Comparison of ENCODE assay signal across 27 cellular contexts in genomic region chr17:40841246-40841645, GRCh38. TPM values are rescaled to one million over a fixed set of nuclear protein-coding genes. Genes with fewer than 3 reads are reported as not detected.
DNase-seq lines count a peak whose midpoint lies in the region; ATAC-seq, FAIRE-seq and TF ChIP-seq lines count a peak whose summit lies in the region.
"Had no signal": no experiment of that assay in that cellular context is flagged by ENCODE, and none has a peak within 500 bp of the region (broad histone marks: within the 10 kb centered on the region; RNA-seq: fewer than 3 reads in every experiment).

No MANE protein-coding gene starts in this region.

- H4K20me1 ChIP-seq in HepG2 (ENCODE audit: insufficient read depth, low read length) = no peaks in the 10 kb centered on the region
- H4K20me1 ChIP-seq in SK-N-SH (ENCODE audit: insufficient read depth) = no peaks in the 10 kb centered on the region
- H4K20me1 ChIP-seq: BLaER1 had no signal

- ATAC-seq in HepG2 (peak; percentile 47; the same call in 1 of the 3 replicates), right lobe of liver (no peak)

- no peak for TF ChIP-seq EP300 in HepG2 (IDR thresholded peaks at IDR 0.05; ENCODE audit: low read depth in 2 of 2, low read length in 2 of 2)
- no peak for TF ChIP-seq EP300 in HepG2 (CRISPR knock-in tag; IDR thresholded peaks at IDR 0.05; ENCODE audit: borderline replicate concordance)
- TF ChIP-seq EP300 in SK-N-SH (IDR thresholded peaks at IDR 0.05; ENCODE audit: borderline replicate concordance in 1 of 2, low read depth in 1 of 2, low read length in 1 of 2) = no peak

- no peaks in the 10 kb centered on the region for H3K9me2 ChIP-seq in SK-N-SH

- no peak overlapping the region for H3K4me3 Mint-ChIP-seq in nephron
- H3K4me3 Mint-ChIP-seq in CD8-positive, alpha-beta memory T cell = no peak overlapping the region
- H3K4me3 Mint-ChIP-seq: CD4-positive, CD25-positive, alpha-beta regulatory T cell had no signal

- TF ChIP-seq POLR2A in HepG2 (IDR thresholded peaks at IDR 0.05; ENCODE audit: insufficient read depth in 1 of 2, low read depth in 2 of 2, low read length in 2 of 2) (no peak), right lobe of liver (IDR thresholded peaks at IDR 0.05) (no peak)

- H3K36me3 Mint-ChIP-seq in nephron (ENCODE audit: low read depth) = no peaks in the 10 kb centered on the region
- H3K36me3 Mint-ChIP-seq in CD8-positive, alpha-beta memory T cell = peaks cover 0 to 2% (median 0%) of the 10 kb centered on the region in 3 donors
- H3K36me3 Mint-ChIP-seq: CD4-positive, CD25-positive, alpha-beta regulatory T cell had no signal

- DNase-seq in HepG2 (ENCODE audit: low spot score) (no peak), right lobe of liver (no peak), dedifferentiated amniotic fluid mesenchymal stem cell (ENCODE audit: extremely low spot score) (peak; percentile 26), fibroblast of villous mesenchyme (ENCODE audit: low read depth) (peak; percentile 44), SK-N-SH (no peak), anterior cingulate cortex (lab: John Stamatoyannopoulos, UW) (no peak)
- no peak for DNase-seq in CD8-positive, alpha-beta memory T cell
- DNase-seq: 8988T; ACHN; CD4-positive, CD25-positive, alpha-beta regulatory T cell; GM23248; H7; KBM-7; MG63; NCI-H2029; NCI-H446; NCI-H524 treated with DMSO at 0.1 percent for 48 hours; PC-9; SHP77 had no signal

- H3K9ac ChIP-seq in HepG2 (ENCODE audit: insufficient read depth, low read depth, low read length) = no peak overlapping the region
- H3K9ac ChIP-seq in SK-N-SH = no peak overlapping the region
- H3K9ac ChIP-seq: BLaER1, GM23248 had no signal

- H3K9me3 ChIP-seq in HepG2 (ENCODE audit: low read length) (no peaks in the 10 kb centered on the region), right lobe of liver (no peaks in the 10 kb centered on the region), SK-N-SH (no peaks in the 10 kb centered on the region)
- H3K9me3 ChIP-seq in CD8-positive, alpha-beta memory T cell (ENCODE audit: low read length) = no peaks in the 10 kb centered on the region
- H3K9me3 ChIP-seq: BLaER1, MG63 had no signal

- H3K4me1 ChIP-seq in HepG2 (ENCODE audit: insufficient read depth, low read length) = 0 out of 2 replicates have a peak, but pooled peaks cover 5% of the 10 kb centered on the region
- no peaks in the 10 kb centered on the region for H3K4me1 ChIP-seq in right lobe of liver
- no peaks in the 10 kb centered on the region for H3K4me1 ChIP-seq in SK-N-SH (ENCODE audit: control insufficient read depth in 1 of 2, insufficient read depth in 2 of 2, low read depth in 1 of 2, low read length in 1 of 2)
- no peaks in the 10 kb centered on the region for H3K4me1 ChIP-seq in CD8-positive, alpha-beta memory T cell (ENCODE audit: insufficient read depth, low read length)
- H3K4me1 ChIP-seq: BLaER1 had no signal

- TF ChIP-seq CTCF in HepG2 (CRISPR knock-in tag; IDR thresholded peaks at IDR 0.05) (no peak), right lobe of liver (IDR thresholded peaks at IDR 0.05) (no peak), fibroblast of villous mesenchyme (IDR thresholded peaks at IDR 0.05; ENCODE audit: insufficient read depth, low read depth, low read length) (no peak), nephron (IDR thresholded peaks at IDR 0.05; ENCODE audit: unreplicated experiment in 3 of 3) (no peak), SK-N-SH (IDR thresholded peaks at IDR 0.05) (no peak)

- in situ Hi-C loops in HepG2 (cut with HindIII; ENCODE audit: extremely low pct_ligation_motif_present, low pct_unique_long_range_greater_than_20kb) = no loop called here

- H3K79me2 ChIP-seq in HepG2 (ENCODE audit: insufficient read depth, low read length) (no peaks in the 10 kb centered on the region), SK-N-SH (ENCODE audit: insufficient read depth) (no peaks in the 10 kb centered on the region)

- CTCF ChIA-PET in HepG2 (lab: Yijun Ruan, JAX; ENCODE audit: low intra/inter-chr PET ratio, low total read pairs) (no interaction called here), SK-N-SH (lab: Yijun Ruan, JAX) (no interaction called here)
- CTCF ChIA-PET in CD8-positive, alpha-beta memory T cell (lab: Charles Lee) = no interaction called here

- intact Hi-C loops in HepG2 (cut with micrococcal nuclease; ENCODE audit: unreplicated experiment) (no loop called here), right lobe of liver (cut with DNase I) (no loop called here)

- no peaks in the 10 kb centered on the region for H3K9me3 Mint-ChIP-seq in nephron
- no peaks in the 10 kb centered on the region for H3K9me3 Mint-ChIP-seq in CD8-positive, alpha-beta memory T cell

- peaks cover 0 to 4% of the 10 kb centered on the region in 2 experiments; a peak in 1 of 5 replicates for H3K27me3 ChIP-seq in HepG2 (ENCODE audit: control insufficient read depth in 1 of 2, insufficient read depth in 2 of 2, low read length in 2 of 2)
- H3K27me3 ChIP-seq in right lobe of liver = no peaks in the 10 kb centered on the region
- H3K27me3 ChIP-seq in SK-N-SH (ENCODE audit: insufficient read depth) = peaks cover 29% of the 10 kb centered on the region; the same call in 1 of the 2 replicates
- peaks cover 6% of the 10 kb centered on the region for H3K27me3 ChIP-seq in CD8-positive, alpha-beta memory T cell (ENCODE audit: insufficient read depth, low read length, poor library complexity, severe bottlenecking)
- H3K27me3 ChIP-seq: BLaER1, MG63 had no signal

- H3K27ac Mint-ChIP-seq in nephron = peak overlapping the region; percentile 28 to 57 (median 46)
- H3K27ac Mint-ChIP-seq in CD8-positive, alpha-beta memory T cell = no peak overlapping the region
- H3K27ac Mint-ChIP-seq: CD4-positive, CD25-positive, alpha-beta regulatory T cell had no signal

- BruUV-seq in HepG2 (replicated peaks; lab: Mats Ljungman, UMichigan) = no TSS peak

- H3K36me3 ChIP-seq in HepG2 (replicated peaks in 1 of 2; ENCODE audit: control insufficient read depth in 1 of 2, insufficient read depth in 2 of 2, low read length in 2 of 2) = no peaks in the 10 kb centered on the region
- no peaks in the 10 kb centered on the region for H3K36me3 ChIP-seq in right lobe of liver
- no peaks in the 10 kb centered on the region for H3K36me3 ChIP-seq in SK-N-SH (replicated peaks in 1 of 2; ENCODE audit: control insufficient read depth in 1 of 2, insufficient read depth in 2 of 2, low read length in 1 of 2)
- H3K36me3 ChIP-seq in CD8-positive, alpha-beta memory T cell (ENCODE audit: insufficient read depth, low read length) = no peaks in the 10 kb centered on the region
- H3K36me3 ChIP-seq: MG63 had no signal

- peaks cover 8% of the 10 kb centered on the region for H3K27me3 Mint-ChIP-seq in nephron (ENCODE audit: low read depth)
- peaks cover 7 to 41% of the 10 kb centered on the region in 2 donors for H3K27me3 Mint-ChIP-seq in CD8-positive, alpha-beta memory T cell

- WGBS in HepG2 (ENCODE audit: low lambda C conversion rate) = 34% methylated on average over 3 of the region's 3 CpGs
- WGBS in right lobe of liver (ENCODE audit: insufficient coverage, low coverage, low lambda C conversion rate, missing lambda C conversion rate) = 100% methylated on average over 1 of the region's 3 CpGs
- 25% methylated on average over 3 of the region's 3 CpGs for WGBS in SK-N-SH (ENCODE audit: low lambda C conversion rate)

- H2AFZ ChIP-seq in HepG2 (ENCODE audit: low read length) (no peak overlapping the region), SK-N-SH (ENCODE audit: low read depth) (no peak overlapping the region)
- H2AFZ ChIP-seq: GM23248, PC-9 had no signal

- no peaks in the 10 kb centered on the region for H3F3A ChIP-seq in SK-N-SH (replicated peaks; ENCODE audit: insufficient read depth)

- H3K4me3 ChIP-seq in HepG2 (replicated peaks in 1 of 3; ENCODE audit: insufficient read depth in 1 of 3, low read depth in 2 of 3, low read length in 3 of 3) (no peak overlapping the region), right lobe of liver (no peak overlapping the region), fibroblast of villous mesenchyme (ENCODE audit: low read depth, low read length) (no peak overlapping the region), SK-N-SH (ENCODE audit: low read depth in 2 of 2, low read length in 1 of 2) (no peak overlapping the region)
- H3K4me3 ChIP-seq in CD8-positive, alpha-beta memory T cell (ENCODE audit: low read length) = no peak overlapping the region
- H3K4me3 ChIP-seq: BLaER1, GM23248, MG63, PC-9 had no signal

- H3K27ac ChIP-seq in HepG2 (ENCODE audit: extremely low read length, insufficient read depth, low read length) (no peak overlapping the region), right lobe of liver (no peak overlapping the region), SK-N-SH (ENCODE audit: low read depth in 2 of 2, low read length in 1 of 2) (no peak overlapping the region)
- H3K27ac ChIP-seq in CD8-positive, alpha-beta memory T cell (ENCODE audit: low read depth, low read length) = no peak overlapping the region
- H3K27ac ChIP-seq: BLaER1, GM23248, PC-9, RWPE1 had no signal

- no peak for TF ChIP-seq RAD21 in HepG2 (CRISPR knock-in tag; IDR thresholded peaks at IDR 0.05)
- no peak for TF ChIP-seq RAD21 in SK-N-SH (IDR thresholded peaks at IDR 0.05; ENCODE audit: low read length)

- H3K4me1 Mint-ChIP-seq in nephron = peaks cover 6% of the 10 kb centered on the region
- H3K4me1 Mint-ChIP-seq in CD8-positive, alpha-beta memory T cell = no peaks in the 10 kb centered on the region
- H3K4me1 Mint-ChIP-seq: CD4-positive, CD25-positive, alpha-beta regulatory T cell had no signal

- H3K4me2 ChIP-seq in HepG2 (ENCODE audit: low read depth, low read length) (no peak overlapping the region), SK-N-SH (no peak overlapping the region)
- H3K4me2 ChIP-seq: BLaER1, PC-9 had no signal

- no peak for FAIRE-seq in HepG2 (lab: Jason Lieb, UNC)
- FAIRE-seq: D721Med had no signal

- POLR2A ChIA-PET in HepG2 (lab: Yijun Ruan, JAX) = no interaction called here
- POLR2A ChIA-PET in SK-N-SH (lab: Yijun Ruan, JAX) = no interaction called here
- POLR2A ChIA-PET in CD8-positive, alpha-beta memory T cell (lab: Charles Lee) = no interaction called here

RNA-seq across cellular contexts. Expression of gene KRT10, which starts 18.8 kb away (rescaled TPM):
- total RNA-seq in HepG2 (2016; rRNA removed; fragmentation: Illumina TruSeq; extraction: Trizol) (25.1 and 25.7 TPM in 2 replicates), right lobe of liver (10 to 100 TPM; 11.4 to 20.4 (median 17.4) TPM), fibroblast of villous mesenchyme (3.0 and 3.2 TPM in 2 replicates)
- 41.7 and 51.6 TPM in 2 replicates for total RNA-seq in HepG2 (2016; cell fraction: cytosol; rRNA removed; fragmentation: Illumina TruSeq; extraction: Trizol; ENCODE audit: low read depth)
- 18.1 and 23.6 TPM in 2 replicates for total RNA-seq in HepG2 (2016; cell fraction: insoluble cytoplasmic fraction; rRNA removed; fragmentation: Illumina TruSeq; extraction: Trizol)
- total RNA-seq in HepG2 (2016; cell fraction: membrane; rRNA removed; fragmentation: Illumina TruSeq; extraction: Trizol) = 45.4 and 53.4 TPM in 2 replicates
- total RNA-seq in HepG2 (2016; cell fraction: nucleus; rRNA removed; fragmentation: Illumina TruSeq; extraction: Trizol) = 11.0 and 14.4 TPM in 2 replicates
- polyA plus RNA-seq in HepG2 (2011; rRNA removed) (23.0 and 27.5 TPM in 2 replicates), SK-N-SH (2012; rRNA removed) (17.1 and 31.6 TPM in 2 replicates)
- polyA plus RNA-seq in HepG2 (2011; cell fraction: cytosol; rRNA removed) = 12.7 and 15.6 TPM in 2 replicates
- 3.8 and 4.3 TPM in 2 replicates for polyA plus RNA-seq in HepG2 (2011; cell fraction: nucleus; rRNA removed)
- 43.3 and 55.8 TPM in 2 replicates for polyA plus RNA-seq in HepG2 (2012)
- 133 and 205 TPM in 2 replicates for polyA plus RNA-seq in HepG2 (2016; cell fraction: cytosol; fragmentation: Illumina TruSeq; extraction: Trizol; ENCODE audit: low read depth)
- polyA plus RNA-seq in HepG2 (2016; cell fraction: insoluble cytoplasmic fraction; fragmentation: Illumina TruSeq; extraction: Trizol; ENCODE audit: low read depth) = 41.5 and 58.8 TPM in 2 replicates
- polyA plus RNA-seq in HepG2 (2016; cell fraction: membrane; fragmentation: Illumina TruSeq; extraction: Trizol; ENCODE audit: low read depth) = 89.5 and 131 TPM in 2 replicates
- 41.1 and 42.9 TPM in 2 replicates for polyA plus RNA-seq in HepG2 (2016; cell fraction: nucleus; fragmentation: Illumina TruSeq; extraction: Trizol; ENCODE audit: insufficient read depth, low read depth)
- 0.64 and 16.3 TPM in 2 replicates for polyA minus RNA-seq in HepG2 (2011; rRNA and poly(A)+ RNA removed; ENCODE audit: low replicate concordance)
- polyA minus RNA-seq in HepG2 (2011; cell fraction: cytosol; rRNA and poly(A)+ RNA removed) = 1.8 and 4.3 TPM in 2 replicates
- 2.2 and 3.5 TPM in 2 replicates for polyA minus RNA-seq in HepG2 (2011; cell fraction: nucleus; rRNA and poly(A)+ RNA removed)
- 49.3 and 65.9 TPM in 2 replicates for polyA plus RNA-seq in SK-N-SH (2012; cell fraction: cytosol; rRNA removed)
- polyA plus RNA-seq in SK-N-SH (2012; cell fraction: nucleus; rRNA removed) = 11.0 and 11.7 TPM in 2 replicates
- 10 to 100 TPM; 57.5 to 61.9 TPM for total RNA-seq in CD8-positive, alpha-beta memory T cell
- polyA plus RNA-seq in CD8-positive, alpha-beta memory T cell = 218 TPM

RNA-seq across cellular contexts. Expression of gene KRT12, which starts 25.8 kb away (rescaled TPM):
- 0.07 TPM in 1 of 2 replicates, not detected in the other for total RNA-seq in HepG2 (2016; rRNA removed; fragmentation: Illumina TruSeq; extraction: Trizol)
- not detected in 2 replicates for total RNA-seq in HepG2 (2016; cell fraction: cytosol; rRNA removed; fragmentation: Illumina TruSeq; extraction: Trizol; ENCODE audit: low read depth)
- not detected in 2 replicates for total RNA-seq in HepG2 (2016; cell fraction: insoluble cytoplasmic fraction; rRNA removed; fragmentation: Illumina TruSeq; extraction: Trizol)
- total RNA-seq in HepG2 (2016; cell fraction: membrane; rRNA removed; fragmentation: Illumina TruSeq; extraction: Trizol) = not detected in 2 replicates
- total RNA-seq in HepG2 (2016; cell fraction: nucleus; rRNA removed; fragmentation: Illumina TruSeq; extraction: Trizol) = not detected in 2 replicates
- 0.09 and 0.31 TPM in 2 replicates for polyA plus RNA-seq in HepG2 (2011; rRNA removed)
- polyA plus RNA-seq in HepG2 (2011; cell fraction: cytosol; rRNA removed) = 0.27 and 0.54 TPM in 2 replicates
- not detected in 2 replicates for polyA plus RNA-seq in HepG2 (2011; cell fraction: nucleus; rRNA removed)
- polyA plus RNA-seq in HepG2 (2012) = 0.07 and 0.20 TPM in 2 replicates
- polyA plus RNA-seq in HepG2 (2016; cell fraction: cytosol; fragmentation: Illumina TruSeq; extraction: Trizol; ENCODE audit: low read depth) = not detected in 2 replicates
- polyA plus RNA-seq in HepG2 (2016; cell fraction: insoluble cytoplasmic fraction; fragmentation: Illumina TruSeq; extraction: Trizol; ENCODE audit: low read depth) = 0.23 TPM in 1 of 2 replicates, not detected in the other
- not detected in 2 replicates for polyA plus RNA-seq in HepG2 (2016; cell fraction: membrane; fragmentation: Illumina TruSeq; extraction: Trizol; ENCODE audit: low read depth)
- not detected in 2 replicates for polyA plus RNA-seq in HepG2 (2016; cell fraction: nucleus; fragmentation: Illumina TruSeq; extraction: Trizol; ENCODE audit: insufficient read depth, low read depth)
- not detected in 2 replicates for polyA minus RNA-seq in HepG2 (2011; rRNA and poly(A)+ RNA removed; ENCODE audit: low replicate concordance)
- polyA minus RNA-seq in HepG2 (2011; cell fraction: cytosol; rRNA and poly(A)+ RNA removed) = not detected in 2 replicates
- not detected in 2 replicates for polyA minus RNA-seq in HepG2 (2011; cell fraction: nucleus; rRNA and poly(A)+ RNA removed)
- total RNA-seq in right lobe of liver = not detected
- total RNA-seq in fibroblast of villous mesenchyme = not detected in 2 replicates
- polyA plus RNA-seq in SK-N-SH (2012; rRNA removed) = not detected in 2 replicates
- polyA plus RNA-seq in SK-N-SH (2012; cell fraction: cytosol; rRNA removed) = not detected in 2 replicates
- polyA plus RNA-seq in SK-N-SH (2012; cell fraction: nucleus; rRNA removed) = not detected in 2 replicates
- not detected for total RNA-seq in CD8-positive, alpha-beta memory T cell
- polyA plus RNA-seq in CD8-positive, alpha-beta memory T cell = not detected
- total RNA-seq: CD4-positive, CD25-positive, alpha-beta regulatory T cell; Daoy; G401; GM23248; H7; HT1080; LHCN-M2; PC-9 had no signal
- polyA plus RNA-seq: CD4-positive, CD25-positive, alpha-beta regulatory T cell; GM23248 had no signal

RNA-seq across cellular contexts. Expression of gene KRT28, which starts 41.5 kb away (rescaled TPM):
- total RNA-seq in HepG2 (2016; rRNA removed; fragmentation: Illumina TruSeq; extraction: Trizol) (not detected in 2 replicates), right lobe of liver (not detected), fibroblast of villous mesenchyme (not detected in 2 replicates)
- total RNA-seq in HepG2 (2016; cell fraction: cytosol; rRNA removed; fragmentation: Illumina TruSeq; extraction: Trizol; ENCODE audit: low read depth) = not detected in 2 replicates
- not detected in 2 replicates for total RNA-seq in HepG2 (2016; cell fraction: insoluble cytoplasmic fraction; rRNA removed; fragmentation: Illumina TruSeq; extraction: Trizol)
- total RNA-seq in HepG2 (2016; cell fraction: membrane; rRNA removed; fragmentation: Illumina TruSeq; extraction: Trizol) = not detected in 2 replicates
- not detected in 2 replicates for total RNA-seq in HepG2 (2016; cell fraction: nucleus; rRNA removed; fragmentation: Illumina TruSeq; extraction: Trizol)
- polyA plus RNA-seq in HepG2 (2011; rRNA removed) (not detected in 2 replicates), SK-N-SH (2012; rRNA removed) (not detected in 2 replicates)
- polyA plus RNA-seq in HepG2 (2011; cell fraction: cytosol; rRNA removed) = not detected in 2 replicates
- not detected in 2 replicates for polyA plus RNA-seq in HepG2 (2011; cell fraction: nucleus; rRNA removed)
- polyA plus RNA-seq in HepG2 (2012) = not detected in 2 replicates
- not detected in 2 replicates for polyA plus RNA-seq in HepG2 (2016; cell fraction: cytosol; fragmentation: Illumina TruSeq; extraction: Trizol; ENCODE audit: low read depth)
- polyA plus RNA-seq in HepG2 (2016; cell fraction: insoluble cytoplasmic fraction; fragmentation: Illumina TruSeq; extraction: Trizol; ENCODE audit: low read depth) = not detected in 2 replicates
- not detected in 2 replicates for polyA plus RNA-seq in HepG2 (2016; cell fraction: membrane; fragmentation: Illumina TruSeq; extraction: Trizol; ENCODE audit: low read depth)
- not detected in 2 replicates for polyA plus RNA-seq in HepG2 (2016; cell fraction: nucleus; fragmentation: Illumina TruSeq; extraction: Trizol; ENCODE audit: insufficient read depth, low read depth)
- not detected in 2 replicates for polyA minus RNA-seq in HepG2 (2011; rRNA and poly(A)+ RNA removed; ENCODE audit: low replicate concordance)
- polyA minus RNA-seq in HepG2 (2011; cell fraction: cytosol; rRNA and poly(A)+ RNA removed) = not detected in 2 replicates
- polyA minus RNA-seq in HepG2 (2011; cell fraction: nucleus; rRNA and poly(A)+ RNA removed) = not detected in 2 replicates
- polyA plus RNA-seq in SK-N-SH (2012; cell fraction: cytosol; rRNA removed) = not detected in 2 replicates
- polyA plus RNA-seq in SK-N-SH (2012; cell fraction: nucleus; rRNA removed) = not detected in 2 replicates
- total RNA-seq in CD8-positive, alpha-beta memory T cell = not detected
- not detected for polyA plus RNA-seq in CD8-positive, alpha-beta memory T cell
- total RNA-seq: CD4-positive, CD25-positive, alpha-beta regulatory T cell; Daoy; G401; GM23248; H7; HT1080; LHCN-M2; PC-9 had no signal
- polyA plus RNA-seq: CD4-positive, CD25-positive, alpha-beta regulatory T cell; GM23248 had no signal

RNA-seq across cellular contexts. Expression of gene KRT20, which starts 43.8 kb away (rescaled TPM):
- total RNA-seq in HepG2 (2016; rRNA removed; fragmentation: Illumina TruSeq; extraction: Trizol) (0.13 and 0.14 TPM in 2 replicates), right lobe of liver (not detected), fibroblast of villous mesenchyme (not detected in 2 replicates)
- total RNA-seq in HepG2 (2016; cell fraction: cytosol; rRNA removed; fragmentation: Illumina TruSeq; extraction: Trizol; ENCODE audit: low read depth) = not detected in 2 replicates
- total RNA-seq in HepG2 (2016; cell fraction: insoluble cytoplasmic fraction; rRNA removed; fragmentation: Illumina TruSeq; extraction: Trizol) = 0.31 and 0.32 TPM in 2 replicates
- 0.12 TPM in 1 of 2 replicates, not detected in the other for total RNA-seq in HepG2 (2016; cell fraction: membrane; rRNA removed; fragmentation: Illumina TruSeq; extraction: Trizol)
- total RNA-seq in HepG2 (2016; cell fraction: nucleus; rRNA removed; fragmentation: Illumina TruSeq; extraction: Trizol) = not detected in 2 replicates
- polyA plus RNA-seq in HepG2 (2011; rRNA removed) (0.20 and 1.0 TPM in 2 replicates), SK-N-SH (2012; rRNA removed) (not detected in 2 replicates)
- polyA plus RNA-seq in HepG2 (2011; cell fraction: cytosol; rRNA removed) = 0.17 and 0.65 TPM in 2 replicates
- polyA plus RNA-seq in HepG2 (2011; cell fraction: nucleus; rRNA removed) = 0.26 and 0.40 TPM in 2 replicates
- 0.47 and 0.69 TPM in 2 replicates for polyA plus RNA-seq in HepG2 (2012)
- polyA plus RNA-seq in HepG2 (2016; cell fraction: cytosol; fragmentation: Illumina TruSeq; extraction: Trizol; ENCODE audit: low read depth) = 0.06 and 0.15 TPM in 2 replicates
- 0.31 and 0.36 TPM in 2 replicates for polyA plus RNA-seq in HepG2 (2016; cell fraction: insoluble cytoplasmic fraction; fragmentation: Illumina TruSeq; extraction: Trizol; ENCODE audit: low read depth)
- 0.12 TPM in 1 of 2 replicates, not detected in the other for polyA plus RNA-seq in HepG2 (2016; cell fraction: membrane; fragmentation: Illumina TruSeq; extraction: Trizol; ENCODE audit: low read depth)
- 0.27 TPM in 1 of 2 replicates, not detected in the other for polyA plus RNA-seq in HepG2 (2016; cell fraction: nucleus; fragmentation: Illumina TruSeq; extraction: Trizol; ENCODE audit: insufficient read depth, low read depth)
- 0.19 TPM in 1 of 2 replicates, not detected in the other for polyA minus RNA-seq in HepG2 (2011; rRNA and poly(A)+ RNA removed; ENCODE audit: low replicate concordance)
- polyA minus RNA-seq in HepG2 (2011; cell fraction: cytosol; rRNA and poly(A)+ RNA removed) = 0.89 TPM in 1 of 2 replicates, not detected in the other
- polyA minus RNA-seq in HepG2 (2011; cell fraction: nucleus; rRNA and poly(A)+ RNA removed) = 0.26 and 0.87 TPM in 2 replicates
- not detected in 2 replicates for polyA plus RNA-seq in SK-N-SH (2012; cell fraction: cytosol; rRNA removed)
- not detected in 2 replicates for polyA plus RNA-seq in SK-N-SH (2012; cell fraction: nucleus; rRNA removed)
- not detected for total RNA-seq in CD8-positive, alpha-beta memory T cell
- not detected for polyA plus RNA-seq in CD8-positive, alpha-beta memory T cell
- total RNA-seq: CD4-positive, CD25-positive, alpha-beta regulatory T cell; Daoy; G401; GM23248; H7; HT1080; LHCN-M2; PC-9 had no signal
- polyA plus RNA-seq: CD4-positive, CD25-positive, alpha-beta regulatory T cell; GM23248 had no signal

RNA-seq across cellular contexts. Expression of gene KRT27, which starts 58.9 kb away (rescaled TPM):
- not detected in 2 replicates for total RNA-seq in HepG2 (2016; rRNA removed; fragmentation: Illumina TruSeq; extraction: Trizol)
- not detected in 2 replicates for total RNA-seq in HepG2 (2016; cell fraction: cytosol; rRNA removed; fragmentation: Illumina TruSeq; extraction: Trizol; ENCODE audit: low read depth)
- total RNA-seq in HepG2 (2016; cell fraction: insoluble cytoplasmic fraction; rRNA removed; fragmentation: Illumina TruSeq; extraction: Trizol) = not detected in 2 replicates
- not detected in 2 replicates for total RNA-seq in HepG2 (2016; cell fraction: membrane; rRNA removed; fragmentation: Illumina TruSeq; extraction: Trizol)
- total RNA-seq in HepG2 (2016; cell fraction: nucleus; rRNA removed; fragmentation: Illumina TruSeq; extraction: Trizol) = not detected in 2 replicates
- polyA plus RNA-seq in HepG2 (2011; rRNA removed) = not detected in 2 replicates
- polyA plus RNA-seq in HepG2 (2011; cell fraction: cytosol; rRNA removed) = not detected in 2 replicates
- polyA plus RNA-seq in HepG2 (2011; cell fraction: nucleus; rRNA removed) = not detected in 2 replicates
- polyA plus RNA-seq in HepG2 (2012) = not detected in 2 replicates
- polyA plus RNA-seq in HepG2 (2016; cell fraction: cytosol; fragmentation: Illumina TruSeq; extraction: Trizol; ENCODE audit: low read depth) = not detected in 2 replicates
- not detected in 2 replicates for polyA plus RNA-seq in HepG2 (2016; cell fraction: insoluble cytoplasmic fraction; fragmentation: Illumina TruSeq; extraction: Trizol; ENCODE audit: low read depth)
- polyA plus RNA-seq in HepG2 (2016; cell fraction: membrane; fragmentation: Illumina TruSeq; extraction: Trizol; ENCODE audit: low read depth) = not detected in 2 replicates
- polyA plus RNA-seq in HepG2 (2016; cell fraction: nucleus; fragmentation: Illumina TruSeq; extraction: Trizol; ENCODE audit: insufficient read depth, low read depth) = not detected in 2 replicates
- not detected in 2 replicates for polyA minus RNA-seq in HepG2 (2011; rRNA and poly(A)+ RNA removed; ENCODE audit: low replicate concordance)
- not detected in 2 replicates for polyA minus RNA-seq in HepG2 (2011; cell fraction: cytosol; rRNA and poly(A)+ RNA removed)
- not detected in 2 replicates for polyA minus RNA-seq in HepG2 (2011; cell fraction: nucleus; rRNA and poly(A)+ RNA removed)
- total RNA-seq in right lobe of liver = not detected
- total RNA-seq in fibroblast of villous mesenchyme = not detected in 2 replicates
- polyA plus RNA-seq in SK-N-SH (2012; rRNA removed) = not detected in 2 replicates
- not detected in 2 replicates for polyA plus RNA-seq in SK-N-SH (2012; cell fraction: cytosol; rRNA removed)
- not detected in 2 replicates for polyA plus RNA-seq in SK-N-SH (2012; cell fraction: nucleus; rRNA removed)
- total RNA-seq in CD8-positive, alpha-beta memory T cell = not detected
- not detected for polyA plus RNA-seq in CD8-positive, alpha-beta memory T cell
- total RNA-seq: CD4-positive, CD25-positive, alpha-beta regulatory T cell; Daoy; G401; GM23248; H7; HT1080; LHCN-M2; PC-9 had no signal
- polyA plus RNA-seq: CD4-positive, CD25-positive, alpha-beta regulatory T cell; GM23248 had no signal

Comparison
In these comparisons a context has a peak if more than half of its experiments do, and no peak if none do; other contexts are left out.
1. DNase-seq: peak in dedifferentiated amniotic fluid mesenchymal stem cell (single experiment) and fibroblast of villous mesenchyme (single experiment); none in HepG2 (single experiment), right lobe of liver (0 of 3), SK-N-SH (single experiment), anterior cingulate cortex (0 of 58) and CD8-positive, alpha-beta memory T cell (0 of 5).
2. H3K27ac Mint-ChIP-seq: peak in nephron (3 of 3); none in CD8-positive, alpha-beta memory T cell (0 of 8).